8 cellular contexts compared by ENCODE assay signal in genomic region chr12:89352492-89353187, GRCh38. TPM values are rescaled to one million over a fixed set of nuclear protein-coding genes. Genes with fewer than 3 reads are reported as not detected.
DNase-seq lines count a peak whose midpoint lies in the region; ATAC-seq, FAIRE-seq and TF ChIP-seq lines count a peak whose summit lies in the region.

Gene DUSP6, minus strand, starts transcription at chr12:89352501. Its CDS starts 462 bp downstream, at chr12:89352039.

- H4K20me1 ChIP-seq in K562 (replicated peaks; ENCODE audit: control insufficient read depth, insufficient read depth, low read length) = no peaks in the 10 kb centered on the region

- peaks cover 0 to 4% of the 10 kb centered on the region in 2 experiments; a peak in 1 of 5 replicates for H3K27me3 ChIP-seq in K562 (ENCODE audit: control insufficient read depth in 2 of 2, insufficient read depth in 2 of 2, low read length in 2 of 2)
- H3K27me3 ChIP-seq in rectal smooth muscle tissue (ENCODE audit: control insufficient read depth, insufficient read depth, low read length) = no peaks in the 10 kb centered on the region
- no peaks in the 10 kb centered on the region for H3K27me3 ChIP-seq in uterus

- no peaks in the 10 kb centered on the region for H3K9me3 ChIP-seq in ES-I3 (ENCODE audit: control insufficient read depth, insufficient read depth, low read length)
- no peaks in the 10 kb centered on the region; the same call in 1 of the 2 replicates for H3K9me3 ChIP-seq in K562 (replicated peaks; ENCODE audit: control insufficient read depth, insufficient read depth, low read depth, low read length)
- H3K9me3 ChIP-seq in uterus = no peaks in the 10 kb centered on the region

- peak; percentile 44 for ATAC-seq in HG02852 (IDR thresholded peaks at IDR 0.05; ENCODE audit: unreplicated experiment)
- no peak for ATAC-seq in K562

- H3K9ac ChIP-seq in ES-I3 (ENCODE audit: low read depth, low read length) (peak within 1 kb of the TSS; percentile 78), K562 (ENCODE audit: insufficient read depth in 1 of 2, low read depth in 2 of 2, low read length in 2 of 2) (no peak within 1 kb of the TSS), rectal smooth muscle tissue (ENCODE audit: low read length) (peak within 1 kb of the TSS; percentile 82)

- CTCF ChIA-PET in K562 (lab: Yijun Ruan, JAX; ENCODE audit: low intra/inter-chr PET ratio) = no interaction called here

- H3K4me1 ChIP-seq in ES-I3 (ENCODE audit: insufficient read depth, low read length) (peaks cover 32% of the 10 kb centered on the region), K562 (replicated peaks in 1 of 2; ENCODE audit: control insufficient read depth in 2 of 2, insufficient read depth in 2 of 2, low read length in 2 of 2) (no peaks in the 10 kb centered on the region; a peak in 2 of 5 replicates), rectal smooth muscle tissue (ENCODE audit: control insufficient read depth, insufficient read depth, low read length) (no peaks in the 10 kb centered on the region), uterus (no peaks in the 10 kb centered on the region)

- TF ChIP-seq POLR2A in K562 (conservative IDR thresholded peaks at IDR 0.05) (no peak), uterus (IDR thresholded peaks at IDR 0.05) (peak; percentile 55 to 90)

- DNase-seq in NCI-H2107 treated with DMSO at 0.1 percent for 48 hours (lab: John Stamatoyannopoulos, UW; ENCODE audit: unreplicated experiment) (peak; percentile 93), UCSD-AML1 (lab: John Stamatoyannopoulos, UW; ENCODE audit: unreplicated experiment) (peak; percentile 96), K562 (ENCODE audit: extremely low read depth in 1 of 4, low spot score in 3 of 4) (no peak), hippocampal formation (lab: John Stamatoyannopoulos, UW) (peak; percentile 81 to 92), uterus (peak; percentile 81 to 89)

- BruUV-seq in K562 (replicated peaks; lab: Mats Ljungman, UMichigan) = no TSS peak

- TF ChIP-seq RAD21 in K562 (CRISPR knock-in tag; conservative IDR thresholded peaks at IDR 0.05 in 1 of 2, IDR thresholded peaks at IDR 0.05 in 1 of 2) = no peak

- no peak within 1 kb of the TSS for H3K4me2 ChIP-seq in K562 (ENCODE audit: insufficient read depth, low read length)

- no peak within 1 kb of the TSS for H2AFZ ChIP-seq in K562 (ENCODE audit: low read depth, low read length)

- TF ChIP-seq CTCF in K562 (IDR thresholded peaks at IDR 0.05 in 2 of 3, conservative IDR thresholded peaks at IDR 0.05 in 1 of 3; ENCODE audit: insufficient read depth in 2 of 3, low read depth in 1 of 3, low read length in 3 of 3) = no peak
- TF ChIP-seq CTCF in uterus (IDR thresholded peaks at IDR 0.05) = no peak

- no peak for FAIRE-seq in K562 (lab: Jason Lieb, UNC)

- in situ Hi-C loops in K562 (cut with MboI) = no loop called here

- intact Hi-C loops in K562 (cut with micrococcal nuclease) = no loop called here
- intact Hi-C loops in uterus (cut with DNase I; ENCODE audit: low total_unique reads) = loop anchor here (10.0 kb wide), 1 partner anchor 102 kb away; no protein-coding TSS in a partner anchor

- H3K79me2 ChIP-seq in K562 (ENCODE audit: control insufficient read depth, insufficient read depth, low read length) = no peaks in the 10 kb centered on the region

- H3K4me3 ChIP-seq in K562 (no peak within 1 kb of the TSS), rectal smooth muscle tissue (ENCODE audit: low read length) (peak within 1 kb of the TSS; percentile 97), uterus (peak within 1 kb of the TSS; percentile 44 to 79)

- H3K36me3 ChIP-seq in ES-I3 (ENCODE audit: insufficient read depth, low read length) (peaks cover 9% of the 10 kb centered on the region; the same call in 1 of the 2 replicates), K562 (ENCODE audit: control insufficient read depth, insufficient read depth, low read length) (no peaks in the 10 kb centered on the region), rectal smooth muscle tissue (ENCODE audit: control insufficient read depth, insufficient read depth, low read length) (peaks cover 7% of the 10 kb centered on the region), uterus (no peaks in the 10 kb centered on the region)

- no peak within 1 kb of the TSS for H3K27ac ChIP-seq in K562 (ENCODE audit: extremely low read depth, low read depth, low read length)
- peak within 1 kb of the TSS; percentile 98 for H3K27ac ChIP-seq in rectal smooth muscle tissue (ENCODE audit: low read depth, low read length)
- H3K27ac ChIP-seq in uterus = peak within 1 kb of the TSS; percentile 93 to 96

- no peak for TF ChIP-seq EP300 in K562 (IDR thresholded peaks at IDR 0.05; ENCODE audit: low read length)

- POLR2A ChIA-PET in K562 (lab: Yijun Ruan, JAX) = no interaction called here

- WGBS in K562 (ENCODE audit: insufficient coverage, low coverage, missing lambda C conversion rate) = 69% methylated on average over 34 of the region's 34 CpGs

- no peaks in the 10 kb centered on the region for H3K9me1 ChIP-seq in K562 (ENCODE audit: control insufficient read depth, insufficient read depth, low read length)

TF ChIP-seq in K562, 482 proteins besides CTCF, POLR2A, EP300 and RAD21 (continues in another document):
- TF ChIP-seq HMGN3 (IDR thresholded peaks at IDR 0.05; ENCODE audit: borderline replicate concordance, extremely low read depth, insufficient read length, low read depth, low read length) (no peak), HIVEP1 (CRISPR knock-in tag; IDR thresholded peaks at IDR 0.05) (no peak), ZNF584 (CRISPR knock-in tag; IDR thresholded peaks at IDR 0.05; ENCODE audit: low read depth) (no peak), ZNF75A (CRISPR knock-in tag; IDR thresholded peaks at IDR 0.05) (no peak)
- TF ChIP-seq, protein P1, sequence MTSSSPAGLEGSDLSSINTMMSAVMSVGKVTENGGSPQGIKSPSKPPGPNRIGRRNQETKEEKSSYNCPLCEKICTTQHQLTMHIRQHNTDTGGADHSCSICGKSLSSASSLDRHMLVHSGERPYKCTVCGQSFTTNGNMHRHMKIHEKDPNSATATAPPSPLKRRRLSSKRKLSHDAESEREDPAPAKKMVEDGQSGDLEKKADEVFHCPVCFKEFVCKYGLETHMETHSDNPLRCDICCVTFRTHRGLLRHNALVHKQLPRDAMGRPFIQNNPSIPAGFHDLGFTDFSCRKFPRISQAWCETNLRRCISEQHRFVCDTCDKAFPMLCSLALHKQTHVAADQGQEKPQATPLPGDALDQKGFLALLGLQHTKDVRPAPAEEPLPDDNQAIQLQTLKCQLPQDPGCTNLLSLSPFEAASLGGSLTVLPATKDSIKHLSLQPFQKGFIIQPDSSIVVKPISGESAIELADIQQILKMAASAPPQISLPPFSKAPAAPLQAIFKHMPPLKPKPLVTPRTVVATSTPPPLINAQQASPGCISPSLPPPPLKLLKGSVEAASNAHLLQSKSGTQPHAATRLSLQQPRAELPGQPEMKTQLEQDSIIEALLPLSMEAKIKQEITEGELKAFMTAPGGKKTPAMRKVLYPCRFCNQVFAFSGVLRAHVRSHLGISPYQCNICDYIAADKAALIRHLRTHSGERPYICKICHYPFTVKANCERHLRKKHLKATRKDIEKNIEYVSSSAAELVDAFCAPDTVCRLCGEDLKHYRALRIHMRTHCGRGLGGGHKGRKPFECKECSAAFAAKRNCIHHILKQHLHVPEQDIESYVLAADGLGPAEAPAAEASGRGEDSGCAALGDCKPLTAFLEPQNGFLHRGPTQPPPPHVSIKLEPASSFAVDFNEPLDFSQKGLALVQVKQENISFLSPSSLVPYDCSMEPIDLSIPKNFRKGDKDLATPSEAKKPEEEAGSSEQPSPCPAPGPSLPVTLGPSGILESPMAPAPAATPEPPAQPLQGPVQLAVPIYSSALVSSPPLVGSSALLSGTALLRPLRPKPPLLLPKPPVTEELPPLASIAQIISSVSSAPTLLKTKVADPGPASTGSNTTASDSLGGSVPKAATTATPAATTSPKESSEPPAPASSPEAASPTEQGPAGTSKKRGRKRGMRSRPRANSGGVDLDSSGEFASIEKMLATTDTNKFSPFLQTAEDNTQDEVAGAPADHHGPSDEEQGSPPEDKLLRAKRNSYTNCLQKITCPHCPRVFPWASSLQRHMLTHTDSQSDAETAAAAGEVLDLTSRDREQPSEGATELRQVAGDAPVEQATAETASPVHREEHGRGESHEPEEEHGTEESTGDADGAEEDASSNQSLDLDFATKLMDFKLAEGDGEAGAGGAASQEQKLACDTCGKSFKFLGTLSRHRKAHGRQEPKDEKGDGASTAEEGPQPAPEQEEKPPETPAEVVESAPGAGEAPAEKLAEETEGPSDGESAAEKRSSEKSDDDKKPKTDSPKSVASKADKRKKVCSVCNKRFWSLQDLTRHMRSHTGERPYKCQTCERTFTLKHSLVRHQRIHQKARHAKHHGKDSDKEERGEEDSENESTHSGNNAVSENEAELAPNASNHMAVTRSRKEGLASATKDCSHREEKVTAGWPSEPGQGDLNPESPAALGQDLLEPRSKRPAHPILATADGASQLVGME (CRISPR knock-in tag; IDR thresholded peaks at IDR 0.05) = no peak
- TF ChIP-seq, protein P2, sequence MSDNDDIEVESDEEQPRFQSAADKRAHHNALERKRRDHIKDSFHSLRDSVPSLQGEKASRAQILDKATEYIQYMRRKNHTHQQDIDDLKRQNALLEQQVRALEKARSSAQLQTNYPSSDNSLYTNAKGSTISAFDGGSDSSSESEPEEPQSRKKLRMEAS (CRISPR knock-in tag; IDR thresholded peaks at IDR 0.05) = no peak

RNA-seq across cellular contexts. Expression of gene DUSP6, which starts in this region (rescaled TPM):
- total RNA-seq in K562 (2011; cell fraction: chromatin; rRNA removed; ENCODE audit: low replicate concordance) = 0.19 and 0.26 TPM in 2 replicates
- total RNA-seq in K562 (2011; cell fraction: nucleolus; rRNA removed) = not detected in 2 replicates
- total RNA-seq in K562 (2011; cell fraction: nucleoplasm; rRNA removed) = 0.23 TPM in 1 of 2 replicates, not detected in the other
- total RNA-seq in K562 (2014; rRNA removed) = 0.12 TPM in 1 of 2 replicates, not detected in the other
- 0.06 TPM in 1 of 2 replicates, not detected in the other for total RNA-seq in K562 (2014; rRNA removed; fragmentation: Illumina TruSeq; extraction: Trizol)
- 0.08 and 0.14 TPM in 2 replicates for total RNA-seq in K562 (2015; rRNA removed; fragmentation: Illumina TruSeq; extraction: Trizol)
- total RNA-seq in K562 (2021) = 0.47 and 0.60 TPM in 2 replicates
- polyA plus RNA-seq in K562 (2011; rRNA removed) = 0.08 and 0.20 TPM in 2 replicates
- polyA plus RNA-seq in K562 (2011; cell fraction: cytosol; rRNA removed) = 0.06 and 0.24 TPM in 2 replicates
- polyA plus RNA-seq in K562 (2011; cell fraction: nucleus; rRNA removed) = 0.57 and 0.65 TPM in 2 replicates
- 0.07 and 0.14 TPM in 2 replicates for polyA plus RNA-seq in K562 (2012)
- 0.12 and 0.40 TPM in 2 replicates for polyA plus RNA-seq in K562 (2014; fragmentation: Illumina TruSeq; extraction: Trizol)
- polyA plus RNA-seq in K562 (2014; fragmentation: Nextera tagmentation; extraction: Ambion mirVana) = under 1 TPM; 0.04 TPM
- 0.03 and 0.04 TPM in 2 replicates for polyA plus RNA-seq in K562 (2014; rRNA removed)
- 0.18 TPM in 1 of 2 replicates, not detected in the other for polyA minus RNA-seq in K562 (2011; rRNA and poly(A)+ RNA removed)
- not detected in 2 replicates for polyA minus RNA-seq in K562 (2011; cell fraction: cytosol; rRNA and poly(A)+ RNA removed)
- polyA minus RNA-seq in K562 (2011; cell fraction: nucleus; rRNA and poly(A)+ RNA removed) = 0.13 and 0.44 TPM in 2 replicates
- total RNA-seq in uterus = 100 to 1,000 TPM in 1 of 4 donors, 10 to 100 TPM in 3; 28.7 to 103 (median 77.6) TPM

Comparison
In these comparisons a context has a peak if more than half of its experiments do, and no peak if none do; other contexts are left out.
1. RNA of gene DUSP6 (total RNA-seq): 28.7 to 103 TPM in uterus; 0.06 to 0.60 TPM in K562; every median in the first group is over 10 times any median in the second.
2. H3K9ac ChIP-seq: peak in ES-I3 (single experiment) and rectal smooth muscle tissue (single experiment); none in K562 (0 of 2).
3. DNase-seq: peak in NCI-H2107 treated with DMSO at 0.1 percent for 48 hours (single experiment), UCSD-AML1 (single experiment), hippocampal formation (2 of 2) and uterus (2 of 2); none in K562 (0 of 4).